In the genomic region with DNA sequence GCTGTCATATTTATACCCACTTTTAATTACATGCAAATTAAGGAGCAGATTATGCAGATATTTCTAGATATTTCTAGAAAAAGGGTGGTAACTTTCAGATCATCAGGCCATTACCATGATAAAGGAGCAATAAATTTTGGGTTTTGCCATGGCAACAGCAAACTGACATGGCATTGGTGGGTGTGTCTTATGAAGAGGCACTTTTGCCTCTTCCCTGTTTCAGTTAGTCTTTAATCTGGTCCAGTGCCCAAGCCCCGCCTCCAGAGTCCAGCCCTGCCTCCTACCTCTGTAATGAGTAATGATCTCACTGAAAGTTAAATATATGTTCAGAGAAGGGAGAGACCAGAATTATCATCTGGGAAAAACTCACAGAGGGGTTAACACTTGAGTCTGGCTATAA, we compare ENCODE assay signal across 15 cellular contexts.
"Had no signal": no experiment of that assay in that cellular context is flagged by ENCODE, and none has a peak within 500 bp of the region (broad histone marks: within the 10 kb centered on the region; RNA-seq: fewer than 3 reads in every experiment).

No MANE protein-coding gene starts in this region.

- H3K27me3 ChIP-seq: dorsolateral prefrontal cortex had no signal

- H3K4me3 ChIP-seq: dorsolateral prefrontal cortex, mucosa of descending colon, smooth muscle cell had no signal

- DNase-seq: activated CD4-positive, alpha-beta memory T cell treated with anti-CD3 and anti-CD28 coated beads for 36 hours; activated CD4-positive, alpha-beta T cell treated with anti-CD3 and anti-CD28 coated beads for 1 hour; activated naive CD8-positive, alpha-beta T cell treated with anti-CD3 and anti-CD28 coated beads, Interleukin-2, amount 10 ng/mL, durations not matched to agents 7 days and 5 days; activated T-cell treated with anti-CD3 and anti-CD28 coated beads, Interleukin-2, amount 50 U/mL, for 72 hours; anterior cingulate cortex; dorsolateral prefrontal cortex; glutamatergic neuron; mucosa of descending colon; naive thymus-derived CD8-positive, alpha-beta T cell; nucleus accumbens; right cardiac atrium had no signal

- H3K36me3 Mint-ChIP-seq: activated CD4-positive, alpha-beta memory T cell treated with anti-CD3 and anti-CD28 coated beads for 36 hours; activated naive CD8-positive, alpha-beta T cell treated with anti-CD3 and anti-CD28 coated beads, Interleukin-2, amount 10 ng/mL, durations not matched to agents 7 days and 5 days; naive thymus-derived CD8-positive, alpha-beta T cell; stimulated activated memory B cell treated with anti-CD40 and anti-IgM and Interleukin-4, amounts not matched to agents 10 μg/mL and 1 μg/mL and 100 μg/mL, for 72 hours; type B pancreatic cell had no signal

- H3K4me2 ChIP-seq: smooth muscle cell had no signal

- H3K4me1 Mint-ChIP-seq: activated naive CD8-positive, alpha-beta T cell treated with anti-CD3 and anti-CD28 coated beads, Interleukin-2, amount 10 ng/mL, durations not matched to agents 7 days and 5 days; naive thymus-derived CD8-positive, alpha-beta T cell; stimulated activated memory B cell treated with anti-CD40 and anti-IgM and Interleukin-4, amounts not matched to agents 10 μg/mL and 1 μg/mL and 100 μg/mL, for 72 hours had no signal

- H3K27ac ChIP-seq: dorsolateral prefrontal cortex had no signal

- H3K9me3 ChIP-seq: mucosa of descending colon had no signal

- ATAC-seq: activated T-cell treated with anti-CD3 and anti-CD28 coated beads, Interleukin-2, amount 50 U/mL, for 72 hours; esophagus mucosa; mucosa of descending colon; naive thymus-derived CD8-positive, alpha-beta T cell; right cardiac atrium; stimulated activated memory B cell treated with anti-CD40 and anti-IgM and Interleukin-4, amounts not matched to agents 10 μg/mL and 1 μg/mL and 100 μg/mL, for 72 hours had no signal

- H3K4me3 Mint-ChIP-seq: activated CD4-positive, alpha-beta memory T cell treated with anti-CD3 and anti-CD28 coated beads for 36 hours; activated naive CD8-positive, alpha-beta T cell treated with anti-CD3 and anti-CD28 coated beads, Interleukin-2, amount 10 ng/mL, durations not matched to agents 7 days and 5 days; activated T-cell treated with anti-CD3 and anti-CD28 coated beads, Interleukin-2, amount 50 U/mL, for 72 hours; naive thymus-derived CD8-positive, alpha-beta T cell; stimulated activated memory B cell treated with anti-CD40 and anti-IgM and Interleukin-4, amounts not matched to agents 10 μg/mL and 1 μg/mL and 100 μg/mL, for 72 hours; type B pancreatic cell had no signal

- H3K27ac Mint-ChIP-seq: activated CD4-positive, alpha-beta memory T cell treated with anti-CD3 and anti-CD28 coated beads for 36 hours; activated naive CD8-positive, alpha-beta T cell treated with anti-CD3 and anti-CD28 coated beads, Interleukin-2, amount 10 ng/mL, durations not matched to agents 7 days and 5 days; activated T-cell treated with anti-CD3 and anti-CD28 coated beads, Interleukin-2, amount 50 U/mL, for 72 hours; stimulated activated memory B cell treated with anti-CD40 and anti-IgM and Interleukin-4, amounts not matched to agents 10 μg/mL and 1 μg/mL and 100 μg/mL, for 72 hours; type B pancreatic cell had no signal

- H3K27me3 Mint-ChIP-seq: activated CD4-positive, alpha-beta memory T cell treated with anti-CD3 and anti-CD28 coated beads for 36 hours; activated naive CD8-positive, alpha-beta T cell treated with anti-CD3 and anti-CD28 coated beads, Interleukin-2, amount 10 ng/mL, durations not matched to agents 7 days and 5 days; stimulated activated memory B cell treated with anti-CD40 and anti-IgM and Interleukin-4, amounts not matched to agents 10 μg/mL and 1 μg/mL and 100 μg/mL, for 72 hours had no signal
